In genomic region chr4:78091534-78091933, GRCh38 we compare ENCODE assay signal across 25 cellular contexts. TPM values are rescaled to one million over a fixed set of nuclear protein-coding genes. Genes with fewer than 3 reads are reported as not detected.
DNase-seq lines count a peak whose midpoint lies in the region; ATAC-seq, FAIRE-seq and TF ChIP-seq lines count a peak whose summit lies in the region.
"Had no signal": no experiment of that assay in that cellular context is flagged by ENCODE, and none has a peak within 500 bp of the region (broad histone marks: within the 10 kb centered on the region; RNA-seq: fewer than 3 reads in every experiment).

No MANE protein-coding gene starts in this region.

- WGBS in H9 (ENCODE audit: extremely low coverage, insufficient read length, low lambda C conversion rate) = no CpG with 5 or more reads among the region's 3 CpGs
- WGBS in HepG2 (ENCODE audit: low lambda C conversion rate) = 89% methylated on average over 3 of the region's 3 CpGs

- H3K4ac ChIP-seq in H9 (ENCODE audit: low read depth, low read length) = no peak overlapping the region

- H2BK20ac ChIP-seq in H9 (ENCODE audit: low read depth, low read length, poor library complexity, severe bottlenecking) = no peak overlapping the region

- CTCF ChIA-PET in WTC11 (lab: Charles Lee) (interaction anchor here (1.7 to 3.6 kb wide), 2 partner anchors 31 to 97 kb away, joined by 10 to 35 read pairs; no protein-coding TSS in a partner anchor), HepG2 (lab: Yijun Ruan, JAX; ENCODE audit: low intra/inter-chr PET ratio, low total read pairs) (no interaction called here)

- H4K5ac ChIP-seq in H9 (ENCODE audit: insufficient read length, low read depth, low read length) = no peak overlapping the region

- H2BK15ac ChIP-seq in H9 (ENCODE audit: low read depth, low read length) = no peak overlapping the region

- no peak overlapping the region for H4K8ac ChIP-seq in H9 (replicated peaks; ENCODE audit: insufficient read length, low read depth, low read length)

- TF ChIP-seq EP300 in HepG2 (IDR thresholded peaks at IDR 0.05; ENCODE audit: low read depth in 2 of 2, low read length in 2 of 2) (no peak), HepG2 (CRISPR knock-in tag; IDR thresholded peaks at IDR 0.05; ENCODE audit: borderline replicate concordance) (no peak)

- no peak for TF ChIP-seq RAD21 in HepG2 (CRISPR knock-in tag; IDR thresholded peaks at IDR 0.05)

- no peak overlapping the region for H3K9ac ChIP-seq in H9 (ENCODE audit: extremely low read depth, insufficient read length, low read length)
- H3K9ac ChIP-seq in iPS-18a (ENCODE audit: low read length) = peak overlapping the region; percentile 29
- no peak overlapping the region for H3K9ac ChIP-seq in HepG2 (ENCODE audit: insufficient read depth, low read depth, low read length)
- H3K9ac ChIP-seq: BLaER1 treated with 17β-estradiol and CSF1 and Interleukin-3, amounts not matched to agents 10 nM and 100 nM; GM23248 had no signal

- no peak for TF ChIP-seq POLR2A in HepG2 (IDR thresholded peaks at IDR 0.05; ENCODE audit: insufficient read depth in 1 of 2, low read depth in 2 of 2, low read length in 2 of 2)

- H3K27ac Mint-ChIP-seq in H9 (peak overlapping the region; percentile 97 to 99 (median 99); a peak in 5 of 7 replicates), WTC11 (peak overlapping the region; percentile 100)
- H3K27ac Mint-ChIP-seq: CD14-positive monocyte; CD4-positive, alpha-beta T cell; CD8-positive, alpha-beta memory T cell had no signal

- H3K9me3 Mint-ChIP-seq in H9 = peaks cover 18 to 23% of the 10 kb centered on the region in 2 experiments
- H3K9me3 Mint-ChIP-seq in WTC11 = peaks cover 23% of the 10 kb centered on the region
- H3K9me3 Mint-ChIP-seq: CD4-positive, alpha-beta T cell had no signal

- H3K27ac ChIP-seq in H9 (ENCODE audit: insufficient read length, low read depth, low read length) (peak overlapping the region; percentile 99), iPS-18a (ENCODE audit: low read length) (no peak overlapping the region), HepG2 (ENCODE audit: extremely low read length, insufficient read depth, low read length) (no peak overlapping the region)
- H3K27ac ChIP-seq: A549; BLaER1 treated with 17β-estradiol and CSF1 and Interleukin-3, amounts not matched to agents 10 nM and 100 nM; GM23248 had no signal

- H3K4me3 ChIP-seq in iPS-18a (ENCODE audit: low read length) (no peak overlapping the region), HepG2 (replicated peaks in 1 of 3; ENCODE audit: insufficient read depth in 1 of 3, low read depth in 2 of 3, low read length in 3 of 3) (no peak overlapping the region)
- H3K4me3 ChIP-seq: A549; BLaER1 treated with 17β-estradiol and CSF1 and Interleukin-3, amounts not matched to agents 10 nM and 100 nM; GM12878; GM23248 had no signal

- no peak overlapping the region for H3K56ac ChIP-seq in H9 (ENCODE audit: insufficient read length, low read depth, low read length)

- H3K36me3 ChIP-seq in iPS-18a (ENCODE audit: control insufficient read depth, low read depth, low read length) = no peaks in the 10 kb centered on the region
- H3K36me3 ChIP-seq in HepG2 (replicated peaks in 1 of 2; ENCODE audit: control insufficient read depth in 1 of 2, insufficient read depth in 2 of 2, low read length in 2 of 2) = no peaks in the 10 kb centered on the region; a peak in 2 of 5 replicates
- H3K36me3 ChIP-seq: BE2C; BLaER1 treated with 17β-estradiol and CSF1 and Interleukin-3, amounts not matched to agents 10 nM and 100 nM had no signal

- POLR2A ChIA-PET in WTC11 (lab: Charles Lee) (interaction anchor here (1.1 kb wide), 1 partner anchor 32 kb away, joined by 4 read pairs; no protein-coding TSS in a partner anchor), HepG2 (lab: Yijun Ruan, JAX) (no interaction called here)

- H3K79me1 ChIP-seq in H9 (ENCODE audit: insufficient read depth, low read depth, low read length, poor library complexity, severe bottlenecking) = peaks cover 2% of the 10 kb centered on the region

- no peak overlapping the region for H2BK120ac ChIP-seq in H9 (ENCODE audit: low read depth, low read length, poor library complexity, severe bottlenecking)

- peaks cover 3% of the 10 kb centered on the region for H3K23me2 ChIP-seq in H9 (ENCODE audit: insufficient read length, low read depth, low read length, poor library complexity, severe bottlenecking)

- H3K4me1 Mint-ChIP-seq in H9 = peaks cover 40 to 42% of the 10 kb centered on the region in 2 experiments
- H3K4me1 Mint-ChIP-seq in WTC11 = peaks cover 44% of the 10 kb centered on the region
- H3K4me1 Mint-ChIP-seq: CD14-positive monocyte; CD8-positive, alpha-beta memory T cell had no signal

- H3K4me2 ChIP-seq in H9 (ENCODE audit: insufficient read depth, insufficient read length, low read length) (no peak overlapping the region), HepG2 (ENCODE audit: low read depth, low read length) (no peak overlapping the region)
- H3K4me2 ChIP-seq: A549; BLaER1 treated with 17β-estradiol and CSF1 and Interleukin-3, amounts not matched to agents 10 nM and 100 nM had no signal

- peaks cover 33 to 47% (median 33%) of the 10 kb centered on the region in 3 experiments for H3K36me3 Mint-ChIP-seq in H9 (ENCODE audit: insufficient read depth in 1 of 3, low read depth in 3 of 3)
- H3K36me3 Mint-ChIP-seq in WTC11 = peaks cover 51% of the 10 kb centered on the region
- H3K36me3 Mint-ChIP-seq: CD14-positive monocyte; CD8-positive, alpha-beta memory T cell had no signal

- no peak for ATAC-seq in WTC11
- ATAC-seq in HepG2 = no peak
- ATAC-seq: A549, GM12878, HCT116 had no signal

- no peak overlapping the region for H3K18ac ChIP-seq in H9 (ENCODE audit: insufficient read length, low read depth, low read length)

- H4K20me1 ChIP-seq in H9 (ENCODE audit: control insufficient read depth, insufficient read depth, insufficient read length) (no peaks in the 10 kb centered on the region), HepG2 (ENCODE audit: insufficient read depth, low read length) (no peaks in the 10 kb centered on the region)
- H4K20me1 ChIP-seq: BLaER1 treated with 17β-estradiol and CSF1 and Interleukin-3, amounts not matched to agents 10 nM and 100 nM had no signal

- H3K14ac ChIP-seq in H9 (ENCODE audit: insufficient read depth, low read length) = no peak overlapping the region

- H2AK5ac ChIP-seq in H9 (ENCODE audit: insufficient read length, low read length) = no peak overlapping the region

- no peak overlapping the region; a peak in 1 of 5 replicates for H3K4me3 Mint-ChIP-seq in H9
- no peak overlapping the region for H3K4me3 Mint-ChIP-seq in WTC11
- H3K4me3 Mint-ChIP-seq: CD14-positive monocyte; CD4-positive, alpha-beta T cell; CD8-positive, alpha-beta memory T cell had no signal

- intact Hi-C loops in HepG2 (cut with micrococcal nuclease; ENCODE audit: unreplicated experiment) = no loop called here

- H3K79me2 ChIP-seq in H9 (ENCODE audit: insufficient read depth, low read length) = no peaks in the 10 kb centered on the region
- H3K79me2 ChIP-seq in HepG2 (ENCODE audit: insufficient read depth, low read length) = peaks cover 3% of the 10 kb centered on the region

- H2AFZ ChIP-seq in H9 (ENCODE audit: low read length) = no peak overlapping the region
- H2AFZ ChIP-seq in HepG2 (ENCODE audit: low read length) = no peak overlapping the region
- H2AFZ ChIP-seq: GM23248 had no signal

- H4K91ac ChIP-seq in H9 (ENCODE audit: insufficient read length, low read depth, low read length) = no peak overlapping the region

- no peak for TF ChIP-seq CTCF in H9 (conservative IDR thresholded peaks at IDR 0.05)
- no peak for TF ChIP-seq CTCF in WTC11 (IDR thresholded peaks at IDR 0.05)
- TF ChIP-seq CTCF in HepG2 (CRISPR knock-in tag; IDR thresholded peaks at IDR 0.05) = no peak

- no peak for FAIRE-seq in HepG2 (lab: Jason Lieb, UNC)
- FAIRE-seq: A549, D721Med, GM12878, GM19239, H54 had no signal

- H3K27me3 ChIP-seq in H9 (ENCODE audit: insufficient read depth, low read length) = no peaks in the 10 kb centered on the region
- H3K27me3 ChIP-seq in iPS-18a (ENCODE audit: control insufficient read depth, insufficient read depth, low read length) = no peaks in the 10 kb centered on the region
- no peaks in the 10 kb centered on the region for H3K27me3 ChIP-seq in HepG2 (ENCODE audit: control insufficient read depth in 1 of 2, insufficient read depth in 2 of 2, low read length in 2 of 2)
- H3K27me3 ChIP-seq: BE2C; BLaER1 treated with 17β-estradiol and CSF1 and Interleukin-3, amounts not matched to agents 10 nM and 100 nM had no signal

- H3K23ac ChIP-seq in H9 (ENCODE audit: insufficient read length, low read depth, low read length) = no peak overlapping the region

- H2BK5ac ChIP-seq in H9 (ENCODE audit: insufficient read length, low read length) = no peak overlapping the region

- H3K27me3 Mint-ChIP-seq in H9 (ENCODE audit: low read depth) = no peaks in the 10 kb centered on the region
- no peaks in the 10 kb centered on the region for H3K27me3 Mint-ChIP-seq in WTC11 (ENCODE audit: low read depth)

- H3T11ph ChIP-seq in H9 (ENCODE audit: low read length) = no peak overlapping the region

- BruUV-seq in HepG2 (replicated peaks; lab: Mats Ljungman, UMichigan) = no TSS peak

- in situ Hi-C loops in HepG2 (cut with HindIII; ENCODE audit: extremely low pct_ligation_motif_present, low pct_unique_long_range_greater_than_20kb) = no loop called here

- DNase-seq in H9 (no peak), WTC11 (ENCODE audit: low spot score) (no peak), T-helper 1 cell (no peak), islet precursor cell (no peak), HepG2 (ENCODE audit: low spot score) (no peak)
- DNase-seq: 8988T; ACHN; AML-193; BE2C; CD4-positive, alpha-beta T cell; CD8-positive, alpha-beta memory T cell; DMS 273 treated with DMSO at 0.1 percent for 48 hours; DMS79; EL; GDM1; GM23248 had no signal

- H3K4me1 ChIP-seq in H9 (ENCODE audit: insufficient read depth, low read length) = peaks cover 6% of the 10 kb centered on the region; the same call in 1 of the 2 replicates
- peaks cover 31% of the 10 kb centered on the region for H3K4me1 ChIP-seq in iPS-18a (ENCODE audit: control insufficient read depth, low read depth, low read length)
- H3K4me1 ChIP-seq in HepG2 (ENCODE audit: insufficient read depth, low read length) = no peaks in the 10 kb centered on the region; the same call in 1 of the 2 replicates
- H3K4me1 ChIP-seq: A549; BE2C; BLaER1 treated with 17β-estradiol and CSF1 and Interleukin-3, amounts not matched to agents 10 nM and 100 nM had no signal

- H2BK12ac ChIP-seq in H9 (ENCODE audit: insufficient read length, low read depth, low read length) = no peak overlapping the region

- H3K9me3 ChIP-seq in H9 (ENCODE audit: control insufficient read depth, low read depth, low read length) (no peaks in the 10 kb centered on the region), iPS-18a (ENCODE audit: control insufficient read depth, low read depth, low read length) (peaks cover 4% of the 10 kb centered on the region), HepG2 (ENCODE audit: low read length) (no peaks in the 10 kb centered on the region)
- H3K9me3 ChIP-seq: A549, BE2C had no signal

RNA-seq across cellular contexts. Expression of gene FRAS1, which starts 34.4 kb away (rescaled TPM):
- total RNA-seq in H9 (2021) = 50.3 and 58.5 TPM in 2 replicates
- 77.8 to 82.0 TPM (median 78.1 TPM) in 3 replicates for total RNA-seq in WTC11 (2021)
- 22.5 and 31.6 TPM in 2 replicates for total RNA-seq in HepG2 (2016; rRNA removed; fragmentation: Illumina TruSeq; extraction: Trizol)
- total RNA-seq in HepG2 (2016; cell fraction: cytosol; rRNA removed; fragmentation: Illumina TruSeq; extraction: Trizol; ENCODE audit: low read depth) = 13.7 and 14.5 TPM in 2 replicates
- total RNA-seq in HepG2 (2016; cell fraction: insoluble cytoplasmic fraction; rRNA removed; fragmentation: Illumina TruSeq; extraction: Trizol) = 20.9 and 28.4 TPM in 2 replicates
- 9.1 and 9.7 TPM in 2 replicates for total RNA-seq in HepG2 (2016; cell fraction: membrane; rRNA removed; fragmentation: Illumina TruSeq; extraction: Trizol)
- total RNA-seq in HepG2 (2016; cell fraction: nucleus; rRNA removed; fragmentation: Illumina TruSeq; extraction: Trizol) = 116 and 129 TPM in 2 replicates
- 18.8 and 22.5 TPM in 2 replicates for polyA plus RNA-seq in HepG2 (2011; rRNA removed)
- polyA plus RNA-seq in HepG2 (2011; cell fraction: cytosol; rRNA removed) = 13.1 TPM in 2 replicates
- 50.1 and 57.4 TPM in 2 replicates for polyA plus RNA-seq in HepG2 (2011; cell fraction: nucleus; rRNA removed)
- polyA plus RNA-seq in HepG2 (2012) = 18.9 and 20.0 TPM in 2 replicates
- 0.77 and 0.84 TPM in 2 replicates for polyA plus RNA-seq in HepG2 (2016; cell fraction: cytosol; fragmentation: Illumina TruSeq; extraction: Trizol; ENCODE audit: low read depth)
- polyA plus RNA-seq in HepG2 (2016; cell fraction: insoluble cytoplasmic fraction; fragmentation: Illumina TruSeq; extraction: Trizol; ENCODE audit: low read depth) = 9.4 and 9.7 TPM in 2 replicates
- 1.5 and 1.6 TPM in 2 replicates for polyA plus RNA-seq in HepG2 (2016; cell fraction: membrane; fragmentation: Illumina TruSeq; extraction: Trizol; ENCODE audit: low read depth)
- polyA plus RNA-seq in HepG2 (2016; cell fraction: nucleus; fragmentation: Illumina TruSeq; extraction: Trizol; ENCODE audit: insufficient read depth, low read depth) = 38.0 and 42.4 TPM in 2 replicates
- 6.5 and 171 TPM in 2 replicates for polyA minus RNA-seq in HepG2 (2011; rRNA and poly(A)+ RNA removed; ENCODE audit: low replicate concordance)
- 48.0 and 59.8 TPM in 2 replicates for polyA minus RNA-seq in HepG2 (2011; cell fraction: cytosol; rRNA and poly(A)+ RNA removed)
- polyA minus RNA-seq in HepG2 (2011; cell fraction: nucleus; rRNA and poly(A)+ RNA removed) = 160 and 208 TPM in 2 replicates
- total RNA-seq: CD4-positive, alpha-beta T cell; CD8-positive, alpha-beta memory T cell had no signal
- polyA plus RNA-seq: CD14-positive monocyte; CD8-positive, alpha-beta memory T cell had no signal
